In genomic region chr19:7196721-7197168, GRCh38 we compare ENCODE assay signal across 8 cellular contexts.
DNase-seq lines count a peak whose midpoint lies in the region; ATAC-seq and TF ChIP-seq lines count a peak whose summit lies in the region.

No MANE protein-coding gene starts in this region.

- no peak overlapping the region; the same call in 1 of the 2 replicates for H3K9ac ChIP-seq in BLaER1
- H3K9ac ChIP-seq in neuronal stem cell (ENCODE audit: low read depth, low read length, poor library complexity) = no peak overlapping the region

- H3K27ac ChIP-seq in BLaER1 (0 out of 2 replicates have a peak overlapping the region, but pooled peaks have one; percentile 4), PC-9 (no peak overlapping the region), neuronal stem cell (replicated peaks; ENCODE audit: low read length) (no peak overlapping the region)

- no peak for TF ChIP-seq CTCF in PC-9 (conservative IDR thresholded peaks at IDR 0.05)
- TF ChIP-seq CTCF in epithelial cell of proximal tubule (conservative IDR thresholded peaks at IDR 0.05; ENCODE audit: low read depth, low read length) = no peak

- no peaks in the 10 kb centered on the region; the same call in 1 of the 2 replicates for H3F3A ChIP-seq in PC-9 (ENCODE audit: insufficient read depth, low read depth)

- DNase-seq in PC-9 = no peak
- DNase-seq in epithelial cell of proximal tubule (ENCODE audit: low read depth) = no peak
- no peak for DNase-seq in neuronal stem cell (ENCODE audit: low spot score)
- DNase-seq in NCI-H1417 (lab: John Stamatoyannopoulos, UW) = no peak
- no peak for DNase-seq in NCI-H1436 treated with DMSO at 0.1 percent for 48 hours (lab: John Stamatoyannopoulos, UW)
- no peak for DNase-seq in posterior cingulate gyrus

- H3K14ac ChIP-seq in neuronal stem cell (ENCODE audit: low read length) = no peak overlapping the region

- H2AFZ ChIP-seq in PC-9 (no peak overlapping the region), neuronal stem cell (ENCODE audit: low read length) (peak overlapping the region; percentile 98)

- intact Hi-C loops in PC-9 (cut with micrococcal nuclease; ENCODE audit: unreplicated experiment) = no loop called here
- intact Hi-C loops in posterior cingulate gyrus (cut with DNase I) = no loop called here

- H3K9me3 ChIP-seq in BLaER1 = no peaks in the 10 kb centered on the region
- no peaks in the 10 kb centered on the region for H3K9me3 ChIP-seq in PC-9 (ENCODE audit: insufficient read depth, low read depth)
- H3K9me3 ChIP-seq in neuronal stem cell (replicated peaks in 1 of 2; ENCODE audit: control insufficient read depth in 2 of 2, insufficient read depth in 1 of 2, low read depth in 1 of 2, low read length in 2 of 2) = no peaks in the 10 kb centered on the region

- no CpG with 5 or more reads among the region's 15 CpGs for WGBS in neuronal stem cell (ENCODE audit: extremely low coverage in 2 of 2, insufficient read length in 2 of 2, insufficient replicate concordance in 1 of 2), 2 donors

- no peaks in the 10 kb centered on the region for H3K79me2 ChIP-seq in PC-9 (ENCODE audit: low read depth)

- H4K8ac ChIP-seq in neuronal stem cell (ENCODE audit: low read depth, low read length) = no peak overlapping the region

- H3K4me3 ChIP-seq in BLaER1 (peak overlapping the region; percentile 74), PC-9 (no peak overlapping the region; the same call in 1 of the 2 replicates), epithelial cell of proximal tubule (ENCODE audit: low read depth, low read length) (peak overlapping the region; percentile 78), neuronal stem cell (ENCODE audit: low read length in 2 of 2) (peak overlapping the region; percentile 65 to 77)

- peaks cover 10% of the 10 kb centered on the region; the same call in 1 of the 2 replicates for H3K36me3 ChIP-seq in BLaER1
- H3K36me3 ChIP-seq in PC-9 (ENCODE audit: low read depth) = no peaks in the 10 kb centered on the region
- no peaks in the 10 kb centered on the region for H3K36me3 ChIP-seq in neuronal stem cell (replicated peaks in 1 of 2; ENCODE audit: control insufficient read depth in 2 of 2, insufficient read depth in 2 of 2, low read length in 2 of 2)

- H4K20me1 ChIP-seq in BLaER1 = peaks cover 43% of the 10 kb centered on the region
- H4K20me1 ChIP-seq in PC-9 (ENCODE audit: insufficient read depth) = no peaks in the 10 kb centered on the region

- no peak overlapping the region for H2AK5ac ChIP-seq in neuronal stem cell (ENCODE audit: low read depth, low read length)

- H2BK12ac ChIP-seq in neuronal stem cell (ENCODE audit: low read length) = no peak overlapping the region

- ATAC-seq in GM18868 (IDR thresholded peaks at IDR 0.05; ENCODE audit: unreplicated experiment) = no peak

- POLR2A ChIA-PET in PC-9 (lab: Charles Lee; ENCODE audit: unreplicated experiment) = interaction anchor here (0.7 kb wide), 1 partner anchor 157 kb away, joined by 10 read pairs; no protein-coding TSS in a partner anchor

- H3K18ac ChIP-seq in neuronal stem cell (ENCODE audit: low read length) = peak overlapping the region; percentile 49

- no peak overlapping the region for H2BK5ac ChIP-seq in neuronal stem cell (ENCODE audit: low read length)

- peaks cover 2% of the 10 kb centered on the region for H3K79me1 ChIP-seq in neuronal stem cell (ENCODE audit: low read depth, low read length)

- peaks cover 79% of the 10 kb centered on the region for H3K4me1 ChIP-seq in BLaER1
- H3K4me1 ChIP-seq in PC-9 (replicated peaks; ENCODE audit: insufficient read depth) = 0 out of 2 replicates have a peak, but pooled peaks cover 3% of the 10 kb centered on the region
- H3K4me1 ChIP-seq in neuronal stem cell (ENCODE audit: control insufficient read depth in 2 of 2, insufficient read depth in 1 of 2, low read depth in 1 of 2, low read length in 2 of 2) = peaks cover 0 to 5% of the 10 kb centered on the region in 2 donors

- no peak overlapping the region for H2BK15ac ChIP-seq in neuronal stem cell (ENCODE audit: low read length)

- H3K4me2 ChIP-seq in BLaER1 = peak overlapping the region; percentile 78
- peak overlapping the region; percentile 64 for H3K4me2 ChIP-seq in PC-9
- H3K4me2 ChIP-seq in neuronal stem cell (ENCODE audit: insufficient read depth, low read length, poor library complexity, severe bottlenecking) = peak overlapping the region; percentile 68

- no peak overlapping the region for H3K23ac ChIP-seq in neuronal stem cell (ENCODE audit: low read depth, low read length, poor library complexity)

- H4K91ac ChIP-seq in neuronal stem cell (ENCODE audit: low read depth, low read length, poor library complexity) = no peak overlapping the region

- H3K27me3 ChIP-seq in BLaER1 = no peaks in the 10 kb centered on the region
- H3K27me3 ChIP-seq in PC-9 (ENCODE audit: insufficient read depth, low read depth) = no peaks in the 10 kb centered on the region
- no peaks in the 10 kb centered on the region for H3K27me3 ChIP-seq in neuronal stem cell (ENCODE audit: control insufficient read depth in 3 of 3, insufficient read depth in 3 of 3, low read depth in 1 of 3, low read length in 3 of 3)

- H3K9me2 ChIP-seq in PC-9 (ENCODE audit: insufficient read depth) = no peaks in the 10 kb centered on the region

- CTCF ChIA-PET in PC-9 (lab: Charles Lee) = interaction anchor here (0.6 kb wide), 1 partner anchor 98 kb away, joined by 4 read pairs; no protein-coding TSS in a partner anchor

- BruUV-seq in PC-9 (replicated peaks; lab: Mats Ljungman, UMichigan) = no TSS peak

- H3K4ac ChIP-seq in neuronal stem cell (ENCODE audit: low read length) = no peak overlapping the region

- no peak overlapping the region for H2BK120ac ChIP-seq in neuronal stem cell (ENCODE audit: low read depth, low read length)
